Comparison of ENCODE assay signal across 10 cellular contexts in genomic region chr4:128354205-128354821, GRCh38.
DNase-seq lines count a peak whose midpoint lies in the region; ATAC-seq and TF ChIP-seq lines count a peak whose summit lies in the region.
"Had no signal": no experiment of that assay in that cellular context is flagged by ENCODE, and none has a peak within 500 bp of the region (broad histone marks: within the 10 kb centered on the region; RNA-seq: fewer than 3 reads in every experiment).

No MANE protein-coding gene starts in this region.

- peak overlapping the region; percentile 15; the same call in 1 of the 2 replicates for H3K9ac ChIP-seq in GM23248

- no peak overlapping the region for H3K4me3 ChIP-seq in GM23248
- H3K4me3 ChIP-seq in Panc1 (ENCODE audit: low read depth in 2 of 2, low read length in 2 of 2) = no peak overlapping the region
- H3K4me3 ChIP-seq in fibroblast of pulmonary artery (replicated peaks; ENCODE audit: low read depth, low read length) = no peak overlapping the region

- H3F3A ChIP-seq in GM23248 (ENCODE audit: insufficient read depth) = peaks cover 64% of the 10 kb centered on the region

- peaks cover 62% of the 10 kb centered on the region for H3K4me1 ChIP-seq in GM23248 (ENCODE audit: insufficient read depth)
- H3K4me1 ChIP-seq in Panc1 (ENCODE audit: control insufficient read depth, insufficient read depth, low read length) = peaks cover 7% of the 10 kb centered on the region

- H3K4me2 ChIP-seq in GM23248 (ENCODE audit: unreplicated experiment) = peak overlapping the region; percentile 43

- no peaks in the 10 kb centered on the region for H3K9me3 ChIP-seq in GM23248 (ENCODE audit: low read depth)
- H3K9me3 ChIP-seq in Panc1 (ENCODE audit: control insufficient read depth, insufficient read depth, low read depth, low read length) = no peaks in the 10 kb centered on the region
- H3K9me3 ChIP-seq: neutrophil had no signal

- no peaks in the 10 kb centered on the region for H3K36me3 ChIP-seq in GM23248 (ENCODE audit: low read depth)
- H3K36me3 ChIP-seq in Panc1 (ENCODE audit: control insufficient read depth, insufficient read depth, low read length) = no peaks in the 10 kb centered on the region
- H3K36me3 ChIP-seq: neutrophil had no signal

- DNase-seq in GM23248 (peak; percentile 79), Panc1 (ENCODE audit: low read depth, low spot score) (peak; percentile 61), fibroblast of pulmonary artery (ENCODE audit: low read depth) (peak; percentile 93), pulmonary artery endothelial cell (ENCODE audit: low read depth, low spot score) (peak; percentile 87), GM19240 (ENCODE audit: insufficient read length, low spot score) (no peak)
- DNase-seq in activated CD8-positive, alpha-beta memory T cell treated with anti-CD3 and anti-CD28 coated beads for 24 hours = no peak
- DNase-seq: amygdala had no signal

- H3K27me3 ChIP-seq in GM23248 (replicated peaks; ENCODE audit: insufficient read depth) (no peaks in the 10 kb centered on the region), Panc1 (ENCODE audit: control insufficient read depth, insufficient read depth, low read length) (no peaks in the 10 kb centered on the region)
- H3K27me3 ChIP-seq: neutrophil had no signal

- WGBS in GM23248 (ENCODE audit: low coverage in 1 of 2, low lambda C conversion rate in 2 of 2, missing lambda C conversion rate in 2 of 2), 2 experiments = 8 to 11% methylated on average over 4 of the region's 4 CpGs

- TF ChIP-seq CTCF in Panc1 (IDR thresholded peaks at IDR 0.05) = no peak
- no peak for TF ChIP-seq CTCF in fibroblast of pulmonary artery (IDR thresholded peaks at IDR 0.05; ENCODE audit: low read length, missing control alignments)

- no TSS peak for BruUV-seq in Panc1 (replicated peaks; lab: Mats Ljungman, UMichigan)

- H3K27ac ChIP-seq in GM23248 (peak overlapping the region; percentile 84), Panc1 (ENCODE audit: low read length) (peak overlapping the region; percentile 29; the same call in 1 of the 2 replicates)
- H3K27ac ChIP-seq: neutrophil had no signal

- ATAC-seq in Panc1 (peak; percentile 87), esophagus mucosa (no peak), HG03280 (IDR thresholded peaks at IDR 0.05; ENCODE audit: unreplicated experiment) (no peak)

- no peaks in the 10 kb centered on the region for H3K79me2 ChIP-seq in GM23248 (ENCODE audit: insufficient read depth)

- H2AFZ ChIP-seq in GM23248 = no peak overlapping the region

- CTCF ChIA-PET in Panc1 (lab: Charles Lee) = no interaction called here

- intact Hi-C loops in Panc1 (cut with micrococcal nuclease; ENCODE audit: unreplicated experiment) = no loop called here

- in situ Hi-C loops in GM23248 (cut with MboI) (no loop called here), Panc1 (cut with HindIII; ENCODE audit: low pct_unique_long_range_greater_than_20kb, low sequenced_read_pairs) (no loop called here)

- H3K9me2 ChIP-seq in GM23248 (ENCODE audit: insufficient read depth) = no peaks in the 10 kb centered on the region

- H4K20me1 ChIP-seq in GM23248 (ENCODE audit: insufficient read depth) = no peaks in the 10 kb centered on the region

- POLR2A ChIA-PET in Panc1 (lab: Charles Lee) = no interaction called here

Comparison
In these comparisons a context has a peak if more than half of its experiments do, and no peak if none do; other contexts are left out.
1. DNase-seq: peak in GM23248 (single experiment), Panc1 (single experiment), fibroblast of pulmonary artery (single experiment) and pulmonary artery endothelial cell (single experiment); none in GM19240 (single experiment) and activated CD8-positive, alpha-beta memory T cell treated with anti-CD3 and anti-CD28 coated beads for 24 hours (single experiment).